ENCODE assay signal across 8 cellular contexts in the genomic region with DNA sequence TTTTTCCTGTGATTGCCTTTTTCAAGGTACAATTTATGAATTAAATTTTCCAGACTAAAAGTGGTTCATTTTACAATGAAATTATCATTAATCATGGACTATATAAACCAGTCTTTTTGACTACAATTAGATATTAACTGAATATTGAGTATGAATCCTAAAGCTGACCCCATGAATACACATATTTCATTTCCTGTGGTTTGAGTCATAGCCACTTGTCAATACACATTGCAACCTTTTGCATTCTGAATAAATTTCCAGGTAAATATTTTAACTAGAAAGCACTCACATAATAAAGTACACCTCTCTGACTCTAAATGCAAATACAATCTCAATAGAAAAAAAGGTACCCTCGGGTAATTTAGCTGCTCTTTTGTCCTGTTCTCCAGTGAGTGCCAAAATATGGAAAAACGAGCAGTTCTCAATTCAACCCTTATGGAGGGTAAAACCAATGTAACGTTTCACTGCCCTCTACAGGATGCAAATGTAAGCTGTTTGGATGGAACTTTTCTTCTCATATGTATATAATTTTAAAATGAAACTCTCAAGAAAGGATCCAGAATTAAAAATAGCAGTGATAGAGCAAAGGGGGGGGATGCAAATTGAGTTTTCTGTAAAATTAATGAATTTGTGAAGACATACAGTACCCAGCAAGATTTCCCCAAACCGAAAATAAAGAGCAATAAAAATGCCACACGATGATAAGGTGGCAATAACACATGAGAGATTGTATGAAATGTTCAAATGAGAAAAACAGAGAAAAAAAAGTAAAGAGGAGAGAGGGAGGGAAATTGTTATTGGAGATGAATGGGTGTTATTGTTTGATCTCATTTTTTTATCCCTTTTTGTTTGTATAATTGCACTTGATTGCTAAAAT.
DNase-seq lines count a peak whose midpoint lies in the region; ATAC-seq and TF ChIP-seq lines count a peak whose summit lies in the region.

No MANE protein-coding gene starts in this region.

- ATAC-seq in HG03280 (IDR thresholded peaks at IDR 0.05; ENCODE audit: unreplicated experiment) (no peak), GM21447 (IDR thresholded peaks at IDR 0.05; ENCODE audit: unreplicated experiment) (no peak)

- peak; percentile 58 for TF ChIP-seq CTCF in WERI-Rb-1 (IDR thresholded peaks at IDR 0.05; ENCODE audit: low read depth, low read length)
- peak; percentile 71 for TF ChIP-seq CTCF in kidney epithelial cell (IDR thresholded peaks at IDR 0.05; ENCODE audit: insufficient read depth, low read length, poor library complexity, severe bottlenecking)

- no peaks in the 10 kb centered on the region for H3K9me3 ChIP-seq in WERI-Rb-1 (ENCODE audit: severe bottlenecking)

- no peak overlapping the region for H3K4me3 ChIP-seq in WERI-Rb-1 (ENCODE audit: low read depth, low read length)
- no peak overlapping the region for H3K4me3 ChIP-seq in kidney epithelial cell (ENCODE audit: low read depth, low read length)

- DNase-seq in G401 (ENCODE audit: low spot score) (peak; percentile 77), NCI-H1417 treated with DMSO at 0.1 percent for 48 hours (lab: John Stamatoyannopoulos, UW) (peak; percentile 42), WERI-Rb-1 (no peak), kidney epithelial cell (ENCODE audit: low read depth) (no peak)
- no peak for DNase-seq in activated CD8-positive, alpha-beta memory T cell treated with anti-CD3 and anti-CD28 coated beads, Interleukin-2, amount 50 U/mL, for 4 hours
- DNase-seq in stimulated activated CD8-positive, alpha-beta memory T cell treated with anti-CD3 and anti-CD28 coated beads, Interleukin-4, amount 100 ng/mL, for 48 hours, result no peak

- no peak overlapping the region for H3K27ac ChIP-seq in WERI-Rb-1

- H3K27me3 ChIP-seq in WERI-Rb-1 (ENCODE audit: insufficient read depth, low read depth, severe bottlenecking), result no peaks in the 10 kb centered on the region
- no peaks in the 10 kb centered on the region for H3K27me3 ChIP-seq in kidney epithelial cell (ENCODE audit: control insufficient read depth, insufficient read depth, low read length)

- H3K36me3 ChIP-seq in WERI-Rb-1 (no peaks in the 10 kb centered on the region), kidney epithelial cell (ENCODE audit: control insufficient read depth, insufficient read depth, low read length) (no peaks in the 10 kb centered on the region)

- in situ Hi-C loops in G401 (cut with HindIII; ENCODE audit: low sequenced_read_pairs), result no loop called here

Comparison
In these comparisons a context has a peak if more than half of its experiments do, and no peak if none do; other contexts are left out.
1. DNase-seq: peak in G401 (single experiment) and NCI-H1417 treated with DMSO at 0.1 percent for 48 hours (single experiment); none in WERI-Rb-1 (single experiment), kidney epithelial cell (single experiment), activated CD8-positive, alpha-beta memory T cell treated with anti-CD3 and anti-CD28 coated beads, Interleukin-2, amount 50 U/mL, for 4 hours (single experiment) and stimulated activated CD8-positive, alpha-beta memory T cell treated with anti-CD3 and anti-CD28 coated beads, Interleukin-4, amount 100 ng/mL, for 48 hours (single experiment).